In genomic region chr22:25688627-25689026, GRCh38 we compare ENCODE assay signal across 37 cellular contexts.
"Had no signal": no experiment of that assay in that cellular context is flagged by ENCODE, and none has a peak within 500 bp of the region (broad histone marks: within the 10 kb centered on the region; RNA-seq: fewer than 3 reads in every experiment).

No MANE protein-coding gene starts in this region.

- H3K9me3 Mint-ChIP-seq: activated B cell treated with CpG ODN at 0.5 μM for 24 hours; activated CD4-positive, alpha-beta memory T cell treated with anti-CD3 and anti-CD28 coated beads for 36 hours; activated CD4-positive, alpha-beta T cell treated with anti-CD3 and anti-CD28 coated beads, Interleukin-2, amount 10 ng/mL, durations not matched to agents 24 days and 14 days; activated CD8-positive, alpha-beta T cell treated with anti-CD3 and anti-CD28 coated beads for 36 hours; activated naive CD4-positive, alpha-beta T cell treated with anti-CD3 and anti-CD28 coated beads, Interleukin-2, amount 10 ng/mL, durations not matched to agents 7 days and 5 days; activated naive CD4-positive, alpha-beta T cell treated with anti-CD3 and anti-CD28 coated beads, Interleukin-2, amount 50 U/mL, for 24 hours; activated naive CD8-positive, alpha-beta T cell treated with anti-CD3 and anti-CD28 coated beads, Interleukin-2, amount 10 ng/mL, durations not matched to agents 7 days and 5 days; activated T-cell treated with anti-CD3 and anti-CD28 coated beads, Interleukin-2, amount 50 U/mL, for 4 hours; activated T-cell treated with anti-CD3 and anti-CD28 coated beads, Interleukin-2, amount 50 U/mL, for 72 hours; activated T-helper 1 cell treated with anti-CD3 and anti-CD28 coated beads, Interleukin-12 subunit alpha, Interleukin-12 subunit beta, Interleukin-2, Interleukin-4 antibody, amounts not matched to agents 30 ng/mL and 10 ng/mL and 1 ng/mL, durations not matched to agents 14 hours and 24 hours and 36 hours; activated T-helper 17 cell treated with anti-CD3 and anti-CD28 coated beads, Interleukin-2, amount 50 U/mL, for 72 hours; T-helper 1 cell treated with Interleukin-12 subunit alpha and Interleukin-12 subunit beta and Interleukin-4 antibody, amounts not matched to agents 30 μg/mL and 1 μg/mL, for 36 hours; T-helper 2 cell treated with Interferon-gamma antibody and Interleukin-4, amounts not matched to agents 5 μg/mL and 100 μg/mL, for 36 hours had no signal

- H3K27ac ChIP-seq: adrenal gland, body of pancreas, brain microvascular endothelial cell, breast epithelium, VCaP had no signal

- H3K4me3 Mint-ChIP-seq: activated B cell treated with CpG ODN at 0.5 μM for 24 hours; activated CD4-positive, alpha-beta memory T cell treated with anti-CD3 and anti-CD28 coated beads for 36 hours; activated CD4-positive, alpha-beta T cell treated with anti-CD3 and anti-CD28 coated beads, Interleukin-2, amount 10 ng/mL, durations not matched to agents 24 days and 14 days; activated CD8-positive, alpha-beta T cell treated with anti-CD3 and anti-CD28 coated beads for 36 hours; activated naive CD4-positive, alpha-beta T cell treated with anti-CD3 and anti-CD28 coated beads, Interleukin-2, amount 10 ng/mL, durations not matched to agents 7 days and 5 days; activated naive CD4-positive, alpha-beta T cell treated with anti-CD3 and anti-CD28 coated beads, Interleukin-2, amount 50 U/mL, for 24 hours; activated naive CD8-positive, alpha-beta T cell; activated naive CD8-positive, alpha-beta T cell treated with anti-CD3 and anti-CD28 coated beads, Interleukin-2, amount 10 ng/mL, durations not matched to agents 7 days and 5 days; activated T-cell treated with anti-CD3 and anti-CD28 coated beads, Interleukin-2, amount 50 U/mL, for 4 hours; activated T-cell treated with anti-CD3 and anti-CD28 coated beads, Interleukin-2, amount 50 U/mL, for 72 hours; activated T-helper 1 cell treated with anti-CD3 and anti-CD28 coated beads, Interleukin-12 subunit alpha, Interleukin-12 subunit beta, Interleukin-2, Interleukin-4 antibody, amounts not matched to agents 30 ng/mL and 10 ng/mL and 1 ng/mL, durations not matched to agents 14 hours and 24 hours and 36 hours; activated T-helper 17 cell treated with anti-CD3 and anti-CD28 coated beads, Interleukin-2, amount 50 U/mL, for 72 hours; T-helper 1 cell treated with Interleukin-12 subunit alpha and Interleukin-12 subunit beta and Interleukin-4 antibody, amounts not matched to agents 30 μg/mL and 1 μg/mL, for 36 hours; T-helper 2 cell treated with Interferon-gamma antibody and Interleukin-4, amounts not matched to agents 5 μg/mL and 100 μg/mL, for 36 hours had no signal

- ATAC-seq: activated CD8-positive, alpha-beta T cell treated with anti-CD3 and anti-CD28 coated beads for 36 hours; activated T-cell treated with anti-CD3 and anti-CD28 coated beads, Interleukin-2, amount 50 U/mL, for 4 hours; activated T-cell treated with anti-CD3 and anti-CD28 coated beads, Interleukin-2, amount 50 U/mL, for 72 hours; activated T-helper 17 cell treated with anti-CD3 and anti-CD28 coated beads, Interleukin-2, amount 50 U/mL, for 72 hours; body of pancreas had no signal

- H3K27me3 ChIP-seq: adrenal gland, body of pancreas, brain microvascular endothelial cell, breast epithelium had no signal

- FAIRE-seq: astrocyte, TTC549 had no signal

- H3K4me3 ChIP-seq: adrenal gland, body of pancreas, breast epithelium had no signal

- H3K9me3 ChIP-seq: adrenal gland, body of pancreas, breast epithelium had no signal

- H3K36me3 ChIP-seq: brain microvascular endothelial cell, breast epithelium had no signal

- H3K27me3 Mint-ChIP-seq: activated B cell treated with CpG ODN at 0.5 μM for 24 hours; activated CD4-positive, alpha-beta memory T cell treated with anti-CD3 and anti-CD28 coated beads for 36 hours; activated CD4-positive, alpha-beta T cell treated with anti-CD3 and anti-CD28 coated beads, Interleukin-2, amount 10 ng/mL, durations not matched to agents 24 days and 14 days; activated CD8-positive, alpha-beta T cell treated with anti-CD3 and anti-CD28 coated beads for 36 hours; activated naive CD4-positive, alpha-beta T cell treated with anti-CD3 and anti-CD28 coated beads, Interleukin-2, amount 10 ng/mL, durations not matched to agents 7 days and 5 days; activated naive CD4-positive, alpha-beta T cell treated with anti-CD3 and anti-CD28 coated beads, Interleukin-2, amount 50 U/mL, for 24 hours; activated naive CD8-positive, alpha-beta T cell; activated naive CD8-positive, alpha-beta T cell treated with anti-CD3 and anti-CD28 coated beads, Interleukin-2, amount 10 ng/mL, durations not matched to agents 7 days and 5 days; activated T-helper 17 cell treated with anti-CD3 and anti-CD28 coated beads, Interleukin-2, amount 50 U/mL, for 72 hours had no signal

- DNase-seq: activated B cell treated with CpG ODN at 0.5 μM for 24 hours; activated CD4-positive, alpha-beta memory T cell treated with anti-CD3 and anti-CD28 coated beads for 36 hours; activated CD4-positive, alpha-beta T cell treated with anti-CD3 and anti-CD28 coated beads for 4 hours; activated CD4-positive, alpha-beta T cell treated with anti-CD3 and anti-CD28 coated beads, Interleukin-2, amount 10 ng/mL, durations not matched to agents 24 days and 14 days; activated CD4-positive, alpha-beta T cell treated with anti-CD3 and anti-CD28 coated beads, Interleukin-2, amount 50 U/mL, for 1 hour; activated CD4-positive, alpha-beta T cell treated with anti-CD3 and anti-CD28 coated beads, Interleukin-2, amount 50 U/mL, for 4 hours; activated CD4-positive, CD25-positive, alpha-beta regulatory T cell treated with anti-CD3 and anti-CD28 coated beads, Interleukin-2, amount 50 U/mL, for 72 hours; activated CD8-positive, alpha-beta memory T cell treated with anti-CD3 and anti-CD28 coated beads, Interleukin-2, amount 50 U/mL, for 4 hours; activated CD8-positive, alpha-beta T cell treated with anti-CD3 and anti-CD28 coated beads for 36 hours; activated effector memory CD4-positive, alpha-beta T cell treated with Interleukin-2 at 50 U/mL for 16 hours; activated gamma-delta T cell; activated naive CD4-positive, alpha-beta T cell treated with anti-CD3 and anti-CD28 coated beads, Interleukin-2, amount 10 ng/mL, durations not matched to agents 7 days and 5 days; activated naive CD4-positive, alpha-beta T cell treated with Interleukin-2 at 50 U/mL for 16 hours; activated naive CD8-positive, alpha-beta T cell treated with anti-CD3 and anti-CD28 coated beads, Interleukin-2, amount 10 ng/mL, durations not matched to agents 7 days and 5 days; activated T-cell treated with anti-CD3 and anti-CD28 coated beads for 4 hours; activated T-cell treated with anti-CD3 and anti-CD28 coated beads, Interleukin-2, amount 50 U/mL, for 1 hour; activated T-cell treated with anti-CD3 and anti-CD28 coated beads, Interleukin-2, amount 50 U/mL, for 4 hours; activated T-cell treated with anti-CD3 and anti-CD28 coated beads, Interleukin-2, amount 50 U/mL, for 72 hours; adrenal gland; amniotic stem cell; aorta; body of pancreas; brain microvascular endothelial cell; central memory CD4-positive, alpha-beta T cell; T-helper 1 cell; T-helper 2 cell; T-helper 9 cell had no signal

- H3K4me1 Mint-ChIP-seq: activated naive CD4-positive, alpha-beta T cell treated with anti-CD3 and anti-CD28 coated beads, Interleukin-2, amount 10 ng/mL, durations not matched to agents 7 days and 5 days; activated naive CD4-positive, alpha-beta T cell treated with anti-CD3 and anti-CD28 coated beads, Interleukin-2, amount 50 U/mL, for 24 hours; activated T-helper 17 cell treated with anti-CD3 and anti-CD28 coated beads, Interleukin-2, amount 50 U/mL, for 72 hours had no signal

- H3K4me1 ChIP-seq: adrenal gland, body of pancreas, breast epithelium had no signal

- H3K27ac Mint-ChIP-seq: activated B cell treated with CpG ODN at 0.5 μM for 24 hours; activated CD4-positive, alpha-beta memory T cell treated with anti-CD3 and anti-CD28 coated beads for 36 hours; activated CD4-positive, alpha-beta T cell treated with anti-CD3 and anti-CD28 coated beads, Interleukin-2, amount 10 ng/mL, durations not matched to agents 24 days and 14 days; activated CD8-positive, alpha-beta T cell treated with anti-CD3 and anti-CD28 coated beads for 36 hours; activated naive CD4-positive, alpha-beta T cell treated with anti-CD3 and anti-CD28 coated beads, Interleukin-2, amount 10 ng/mL, durations not matched to agents 7 days and 5 days; activated naive CD4-positive, alpha-beta T cell treated with anti-CD3 and anti-CD28 coated beads, Interleukin-2, amount 50 U/mL, for 24 hours; activated naive CD8-positive, alpha-beta T cell; activated naive CD8-positive, alpha-beta T cell treated with anti-CD3 and anti-CD28 coated beads, Interleukin-2, amount 10 ng/mL, durations not matched to agents 7 days and 5 days; activated T-cell treated with anti-CD3 and anti-CD28 coated beads, Interleukin-2, amount 50 U/mL, for 72 hours; activated T-helper 1 cell treated with anti-CD3 and anti-CD28 coated beads, Interleukin-12 subunit alpha, Interleukin-12 subunit beta, Interleukin-2, Interleukin-4 antibody, amounts not matched to agents 30 ng/mL and 10 ng/mL and 1 ng/mL, durations not matched to agents 14 hours and 24 hours and 36 hours; activated T-helper 17 cell treated with anti-CD3 and anti-CD28 coated beads, Interleukin-2, amount 50 U/mL, for 72 hours; T-helper 1 cell treated with Interleukin-12 subunit alpha and Interleukin-12 subunit beta and Interleukin-4 antibody, amounts not matched to agents 30 μg/mL and 1 μg/mL, for 36 hours; T-helper 2 cell treated with Interferon-gamma antibody and Interleukin-4, amounts not matched to agents 5 μg/mL and 100 μg/mL, for 36 hours had no signal
